Comparison of ENCODE assay signal across 8 cellular contexts in genomic region chr17:57662644-57663308, GRCh38.
DNase-seq lines count a peak whose midpoint lies in the region; ATAC-seq and TF ChIP-seq lines count a peak whose summit lies in the region.

No MANE protein-coding gene starts in this region.

- DNase-seq in NCI-H1092 treated with DMSO at 0.1 percent for 48 hours (lab: John Stamatoyannopoulos, UW) (peak; percentile 86), SW480 (ENCODE audit: low spot score) (peak; percentile 97), cerebellar nuclear complex (lab: John Stamatoyannopoulos, UW) (peak; percentile 91 to 96), retina (peak; percentile 96)

- peak overlapping the region; percentile 60 for H3K9ac ChIP-seq in iPS-18a (ENCODE audit: low read length)

- ATAC-seq in GM18505 (IDR thresholded peaks at IDR 0.05; ENCODE audit: unreplicated experiment) (peak; percentile 56), HG02588 (IDR thresholded peaks at IDR 0.05; ENCODE audit: unreplicated experiment) (no peak), HG03439 (IDR thresholded peaks at IDR 0.05; ENCODE audit: unreplicated experiment) (no peak)

- H3K36me3 ChIP-seq in iPS-18a (ENCODE audit: control insufficient read depth, low read depth, low read length), result no peaks in the 10 kb centered on the region

- no peaks in the 10 kb centered on the region for H3K9me3 ChIP-seq in iPS-18a (ENCODE audit: control insufficient read depth, low read depth, low read length)

- H3K4me3 ChIP-seq in iPS-18a (ENCODE audit: low read length), result peak overlapping the region; percentile 58

- H3K27me3 ChIP-seq in iPS-18a (ENCODE audit: control insufficient read depth, insufficient read depth, low read length), result no peaks in the 10 kb centered on the region

- peak overlapping the region; percentile 51 for H3K27ac ChIP-seq in iPS-18a (ENCODE audit: low read length)

- peaks cover 40% of the 10 kb centered on the region for H3K4me1 ChIP-seq in iPS-18a (ENCODE audit: control insufficient read depth, low read depth, low read length)

- TF ChIP-seq POLR2A in GM18505 (IDR thresholded peaks at IDR 0.05; ENCODE audit: borderline replicate concordance, extremely low read depth, insufficient read depth, insufficient read length), result no peak
